Comparison of ENCODE assay signal across 8 cellular contexts in the genomic region with DNA sequence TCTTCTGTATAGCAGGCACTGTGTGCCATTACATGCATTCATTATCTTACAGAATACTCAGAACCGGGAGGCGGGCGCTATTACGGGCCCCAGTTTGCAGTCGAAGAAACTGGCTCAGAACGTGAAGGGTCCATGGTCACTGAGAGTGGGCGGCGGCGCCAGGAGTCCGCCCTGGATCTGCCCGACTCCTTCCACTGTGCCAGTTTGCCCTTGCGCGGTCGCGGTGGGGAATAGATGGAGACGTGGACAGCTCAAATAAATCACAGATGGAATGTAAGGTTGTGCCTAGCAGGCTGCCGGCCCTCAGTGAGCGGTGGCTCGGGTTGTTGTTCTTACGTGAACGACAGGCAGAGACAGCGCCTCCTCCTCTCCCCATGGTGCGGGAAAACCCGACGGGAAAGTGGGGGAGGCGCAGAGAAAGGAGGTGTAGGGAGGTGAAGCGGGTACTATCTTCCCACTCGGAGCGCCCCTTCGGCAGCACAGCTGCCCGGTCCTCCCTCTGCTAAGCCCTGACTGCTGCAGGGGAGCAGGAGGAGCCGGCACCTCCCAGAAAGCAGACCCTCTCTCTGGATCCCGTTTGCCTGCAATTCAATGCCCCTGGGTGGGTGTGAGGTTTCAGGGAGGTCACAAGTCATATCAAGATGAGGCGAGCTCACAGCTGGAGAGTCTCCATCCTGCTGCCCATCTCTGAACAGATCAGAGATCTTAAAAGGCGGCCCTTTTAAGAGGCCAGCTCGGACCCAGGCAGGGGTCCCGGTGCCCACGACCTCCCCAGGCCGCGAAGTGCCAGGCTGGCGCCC. TPM values are rescaled to one million over a fixed set of nuclear protein-coding genes. Genes with fewer than 3 reads are reported as not detected.
DNase-seq lines count a peak whose midpoint lies in the region; ATAC-seq and TF ChIP-seq lines count a peak whose summit lies in the region.

No MANE protein-coding gene starts in this region.

- ATAC-seq in activated CD8-positive, alpha-beta T cell treated with anti-CD3 and anti-CD28 coated beads for 36 hours, result peak; percentile 10
- ATAC-seq in GM21526 (IDR thresholded peaks at IDR 0.05; ENCODE audit: low FRiP score, unreplicated experiment), result no peak

- no peak for TF ChIP-seq CTCF in activated CD8-positive, alpha-beta T cell treated with anti-CD3 and anti-CD28 coated beads for 36 hours (IDR thresholded peaks at IDR 0.05)
- no peak for TF ChIP-seq CTCF in fibroblast of mammary gland (conservative IDR thresholded peaks at IDR 0.05; ENCODE audit: control insufficient read depth, insufficient read depth, low read depth, low read length)
- no peak for TF ChIP-seq CTCF in neural crest cell (conservative IDR thresholded peaks at IDR 0.05)

- CTCF ChIA-PET in activated CD8-positive, alpha-beta T cell treated with anti-CD3 and anti-CD28 coated beads for 36 hours (lab: Charles Lee), result interaction anchor here (0.7 to 5.3 kb wide), 33 partner anchors 10 to 242 kb away, joined by 3 to 108 read pairs (median 6); a partner anchor contains a TSS

- H3K27ac Mint-ChIP-seq in IgD-negative memory B cell (peak overlapping the region; percentile 39 to 90 (median 43)), neural crest cell (ENCODE audit: unreplicated experiment) (peak overlapping the region; percentile 87)
- H3K27ac Mint-ChIP-seq in activated CD8-positive, alpha-beta T cell treated with anti-CD3 and anti-CD28 coated beads for 36 hours, result peak overlapping the region; percentile 60

- H3K36me3 Mint-ChIP-seq in IgD-negative memory B cell (no peaks in the 10 kb centered on the region), neural crest cell (ENCODE audit: low read depth) (no peaks in the 10 kb centered on the region)
- no peaks in the 10 kb centered on the region for H3K36me3 Mint-ChIP-seq in activated CD8-positive, alpha-beta T cell treated with anti-CD3 and anti-CD28 coated beads for 36 hours (ENCODE audit: low read depth)

- peak overlapping the region; percentile 22 for H3K4me3 ChIP-seq in fibroblast of mammary gland (ENCODE audit: control insufficient read depth, low read depth, low read length)

- H3K27me3 Mint-ChIP-seq in IgD-negative memory B cell (peaks cover 11% of the 10 kb centered on the region), neural crest cell (ENCODE audit: low read depth) (peaks cover 50% of the 10 kb centered on the region)
- peaks cover 9% of the 10 kb centered on the region for H3K27me3 Mint-ChIP-seq in activated CD8-positive, alpha-beta T cell treated with anti-CD3 and anti-CD28 coated beads for 36 hours

- DNase-seq in COLO668 (lab: John Stamatoyannopoulos, UW; ENCODE audit: unreplicated experiment) (peak; percentile 100), fibroblast of mammary gland (ENCODE audit: low read depth) (no peak), neural crest cell (ENCODE audit: low read depth, low spot score) (peak; percentile 25), cerebellar cortex (ENCODE audit: low spot score) (no peak), RKO (ENCODE audit: low spot score) (no peak)
- peak; percentile 48 for DNase-seq in activated CD8-positive, alpha-beta T cell treated with anti-CD3 and anti-CD28 coated beads for 36 hours

- H3K4me1 Mint-ChIP-seq in IgD-negative memory B cell, result peaks cover 31 to 37% (median 31%) of the 10 kb centered on the region in 3 donors
- peaks cover 31% of the 10 kb centered on the region for H3K4me1 Mint-ChIP-seq in activated CD8-positive, alpha-beta T cell treated with anti-CD3 and anti-CD28 coated beads for 36 hours (ENCODE audit: low read depth)
- H3K4me1 Mint-ChIP-seq in neural crest cell, result peaks cover 31% of the 10 kb centered on the region

- H3K9me3 Mint-ChIP-seq in IgD-negative memory B cell (no peaks in the 10 kb centered on the region), neural crest cell (no peaks in the 10 kb centered on the region)
- no peaks in the 10 kb centered on the region for H3K9me3 Mint-ChIP-seq in activated CD8-positive, alpha-beta T cell treated with anti-CD3 and anti-CD28 coated beads for 36 hours

- POLR2A ChIA-PET in activated CD8-positive, alpha-beta T cell treated with anti-CD3 and anti-CD28 coated beads for 36 hours (lab: Charles Lee), result interaction anchor here (0.8 to 2.9 kb wide), 17 partner anchors 15 to 193 kb away, joined by 3 to 11 read pairs (median 4); a partner anchor contains a TSS

- peak overlapping the region; percentile 74 to 95 (median 88) for H3K4me3 Mint-ChIP-seq in IgD-negative memory B cell
- H3K4me3 Mint-ChIP-seq in activated CD8-positive, alpha-beta T cell treated with anti-CD3 and anti-CD28 coated beads for 36 hours, result peak overlapping the region; percentile 79
- peak overlapping the region; percentile 88 for H3K4me3 Mint-ChIP-seq in neural crest cell

- intact Hi-C loops in activated CD8-positive, alpha-beta T cell treated with anti-CD3 and anti-CD28 coated beads for 36 hours (cut with micrococcal nuclease), result loop anchor here (10.0 kb wide), 2 partner anchors 89 to 161 kb away; no protein-coding TSS in a partner anchor

RNA-seq across cellular contexts. Expression of a gene that starts 1.1 kb away (rescaled TPM):
- 3.0 TPM for polyA plus RNA-seq in IgD-negative memory B cell
- total RNA-seq in activated CD8-positive, alpha-beta T cell treated with anti-CD3 and anti-CD28 coated beads for 36 hours, result 1 to 10 TPM; 4.3 to 5.4 TPM
- 9.0 and 10.2 TPM in 2 replicates for total RNA-seq in neural crest cell

RNA-seq across cellular contexts. Expression of a gene that starts 57.5 kb away (rescaled TPM):
- 624 TPM for polyA plus RNA-seq in IgD-negative memory B cell
- total RNA-seq in activated CD8-positive, alpha-beta T cell treated with anti-CD3 and anti-CD28 coated beads for 36 hours, result 100 to 1,000 TPM; 204 to 209 TPM
- total RNA-seq in neural crest cell, result 25.4 and 26.3 TPM in 2 replicates

RNA-seq across cellular contexts. Expression of a gene that starts 58.0 kb away (rescaled TPM):
- 22.9 TPM for polyA plus RNA-seq in IgD-negative memory B cell
- 10 to 100 TPM; 20.1 to 21.2 TPM for total RNA-seq in activated CD8-positive, alpha-beta T cell treated with anti-CD3 and anti-CD28 coated beads for 36 hours
- total RNA-seq in neural crest cell, result 34.7 and 35.6 TPM in 2 replicates

Comparison
In these comparisons a context has a peak if more than half of its experiments do, and no peak if none do; other contexts are left out.
1. DNase-seq: peak in COLO668 (single experiment), activated CD8-positive, alpha-beta T cell treated with anti-CD3 and anti-CD28 coated beads for 36 hours (single experiment) and neural crest cell (single experiment); none in fibroblast of mammary gland (single experiment), cerebellar cortex (single experiment) and RKO (single experiment).
2. Peak in every context shown above with its lines, with median percentiles within 50 percentile points of each other: H3K27ac Mint-ChIP-seq and H3K4me3 Mint-ChIP-seq.